Comparison of ENCODE assay signal across 12 cellular contexts in genomic region chr21:29219165-29219770, GRCh38.
DNase-seq lines count a peak whose midpoint lies in the region; ATAC-seq and TF ChIP-seq lines count a peak whose summit lies in the region.
"Had no signal": no experiment of that assay in that cellular context is flagged by ENCODE, and none has a peak within 500 bp of the region (broad histone marks: within the 10 kb centered on the region; RNA-seq: fewer than 3 reads in every experiment).

No MANE protein-coding gene starts in this region.

- TF ChIP-seq CTCF in PC-9 (conservative IDR thresholded peaks at IDR 0.05) (no peak), osteoblast (IDR thresholded peaks at IDR 0.05; ENCODE audit: extremely low read depth, low read depth, low read length) (no peak), OCI-LY7 (conservative IDR thresholded peaks at IDR 0.05; ENCODE audit: low read length) (no peak)

- H3K36me3 ChIP-seq in PC-9 (ENCODE audit: low read depth) (no peaks in the 10 kb centered on the region), osteoblast (ENCODE audit: insufficient read depth, low read length) (peaks cover 3% of the 10 kb centered on the region), OCI-LY7 (ENCODE audit: insufficient read depth, low read length) (no peaks in the 10 kb centered on the region)
- H3K36me3 ChIP-seq: SJCRH30 had no signal

- DNase-seq in EL (peak; percentile 29), PC-9 (peak in 1 of 2 experiments; percentile 14), fibroblast of gingiva (ENCODE audit: low read depth) (peak; percentile 38), osteoblast (ENCODE audit: insufficient read length, low spot score, missing footprints) (no peak), OCI-LY7 (ENCODE audit: low spot score) (no peak), ecto neural progenitor cell (ENCODE audit: low spot score) (no peak)
- DNase-seq: activated naive CD8-positive, alpha-beta T cell treated with anti-CD3 and anti-CD28 coated beads, Interleukin-2, amount 50 U/mL, for 24 hours; Caco-2; NCI-H1105 treated with DMSO at 0.1 percent for 48 hours; SJCRH30 had no signal

- H3K27ac ChIP-seq in PC-9 (peak overlapping the region; percentile 93), osteoblast (ENCODE audit: low read depth, low read length) (peak overlapping the region; percentile 95), OCI-LY7 (ENCODE audit: low read depth, low read length, poor library complexity, severe bottlenecking) (no peak overlapping the region)
- H3K27ac ChIP-seq: coronary artery, SJCRH30 had no signal

- BruUV-seq in PC-9 (replicated peaks; lab: Mats Ljungman, UMichigan) (no TSS peak), OCI-LY7 (replicated peaks; lab: Mats Ljungman, UMichigan) (no TSS peak)

- intact Hi-C loops in PC-9 (cut with micrococcal nuclease; ENCODE audit: unreplicated experiment) = loop anchor here (5.0 kb wide), 1 partner anchor 37 kb away; no protein-coding TSS in a partner anchor
- intact Hi-C loops in OCI-LY7 (cut with micrococcal nuclease; ENCODE audit: unreplicated experiment) = no loop called here

- H4K20me1 ChIP-seq in PC-9 (ENCODE audit: insufficient read depth) (no peaks in the 10 kb centered on the region), osteoblast (ENCODE audit: insufficient read depth, low read length) (no peaks in the 10 kb centered on the region), OCI-LY7 (ENCODE audit: insufficient read depth, low read length) (no peaks in the 10 kb centered on the region)

- H3K4me3 ChIP-seq in PC-9 (peak overlapping the region; percentile 9; the same call in 1 of the 2 replicates), osteoblast (ENCODE audit: insufficient read depth, low read length) (no peak overlapping the region), OCI-LY7 (ENCODE audit: low read depth, low read length, poor library complexity, severe bottlenecking) (no peak overlapping the region)
- H3K4me3 ChIP-seq: coronary artery, SJCRH30 had no signal

- POLR2A ChIA-PET in PC-9 (lab: Charles Lee; ENCODE audit: unreplicated experiment) (interaction anchor here (0.6 kb wide), 1 partner anchor 37 kb away, joined by 3 read pairs; no protein-coding TSS in a partner anchor), OCI-LY7 (lab: Charles Lee) (interaction anchor here (0.7 kb wide), 1 partner anchor 636 kb away, joined by 6 read pairs; no protein-coding TSS in a partner anchor)

- CTCF ChIA-PET in PC-9 (lab: Charles Lee) (interaction anchor here (0.6 kb wide), 1 partner anchor 77 kb away, joined by 4 read pairs; no protein-coding TSS in a partner anchor), OCI-LY7 (lab: Charles Lee; ENCODE audit: unreplicated experiment) (interaction anchor here (0.6 kb wide), 1 partner anchor 308 kb away, joined by 3 read pairs; no protein-coding TSS in a partner anchor)

- H3K27me3 ChIP-seq in PC-9 (ENCODE audit: insufficient read depth, low read depth) (no peaks in the 10 kb centered on the region), osteoblast (ENCODE audit: insufficient read depth, low read length) (no peaks in the 10 kb centered on the region)
- H3K27me3 ChIP-seq: SJCRH30 had no signal

- H3K4me1 ChIP-seq in PC-9 (replicated peaks; ENCODE audit: insufficient read depth) = peaks cover 36% of the 10 kb centered on the region
- H3K4me1 ChIP-seq in osteoblast (ENCODE audit: insufficient read depth, low read length) = peaks cover 46% of the 10 kb centered on the region
- H3K4me1 ChIP-seq in OCI-LY7 (ENCODE audit: insufficient read depth, low read length, poor library complexity, severe bottlenecking) = no peaks in the 10 kb centered on the region
- H3K4me1 ChIP-seq: Caco-2 had no signal

- H3K9me2 ChIP-seq in PC-9 (ENCODE audit: insufficient read depth) (no peaks in the 10 kb centered on the region), OCI-LY7 (ENCODE audit: insufficient read depth, low read length) (no peaks in the 10 kb centered on the region)

- ATAC-seq in HG03442 (IDR thresholded peaks at IDR 0.05; ENCODE audit: unreplicated experiment) = no peak
- ATAC-seq: activated naive CD8-positive, alpha-beta T cell treated with anti-CD3 and anti-CD28 coated beads, Interleukin-2, amount 50 U/mL, for 24 hours had no signal

- H3K9me3 ChIP-seq in PC-9 (ENCODE audit: insufficient read depth, low read depth) (peaks cover 6% of the 10 kb centered on the region; the same call in 1 of the 2 replicates), osteoblast (ENCODE audit: low read depth, low read length) (no peaks in the 10 kb centered on the region), OCI-LY7 (ENCODE audit: low read length) (no peaks in the 10 kb centered on the region)
- H3K9me3 ChIP-seq: Caco-2, SJCRH30 had no signal

- H3F3A ChIP-seq in PC-9 (ENCODE audit: insufficient read depth, low read depth) = peaks cover 30% of the 10 kb centered on the region

- H3K4me2 ChIP-seq in PC-9 = peak overlapping the region; percentile 63
- no peak overlapping the region for H3K4me2 ChIP-seq in osteoblast (ENCODE audit: insufficient read depth, low read length)
- no peak overlapping the region for H3K4me2 ChIP-seq in OCI-LY7 (ENCODE audit: low read length)

- 0 out of 2 replicates have a peak overlapping the region, but pooled peaks have one; percentile 59 for H2AFZ ChIP-seq in PC-9
- no peak overlapping the region for H2AFZ ChIP-seq in osteoblast (ENCODE audit: low read length)
- no peak overlapping the region for H2AFZ ChIP-seq in OCI-LY7 (ENCODE audit: low read length)

- H3K79me2 ChIP-seq in PC-9 (ENCODE audit: low read depth) = no peaks in the 10 kb centered on the region
- H3K79me2 ChIP-seq in osteoblast (ENCODE audit: insufficient read depth, low read length) = peaks cover 10% of the 10 kb centered on the region
- H3K79me2 ChIP-seq in OCI-LY7 (ENCODE audit: insufficient read depth, low read depth, low read length) = no peaks in the 10 kb centered on the region

Comparison
In these comparisons a context has a peak if more than half of its experiments do, and no peak if none do; other contexts are left out.
1. DNase-seq: peak in EL (single experiment) and fibroblast of gingiva (single experiment); none in osteoblast (single experiment), OCI-LY7 (single experiment) and ecto neural progenitor cell (single experiment).